ENCODE assay signal across 8 cellular contexts in genomic region chr1:218350909-218351616, GRCh38. TPM values are rescaled to one million over a fixed set of nuclear protein-coding genes. Genes with fewer than 3 reads are reported as not detected.
DNase-seq lines count a peak whose midpoint lies in the region; ATAC-seq, FAIRE-seq and TF ChIP-seq lines count a peak whose summit lies in the region.

No MANE protein-coding gene starts in this region.

- intact Hi-C loops in vagina (cut with DNase I): no loop called here

- peaks cover 4% of the 10 kb centered on the region for H3K4me1 ChIP-seq in vagina

- TF ChIP-seq POLR2A in GM18505 (IDR thresholded peaks at IDR 0.05; ENCODE audit: borderline replicate concordance, extremely low read depth, insufficient read depth, insufficient read length): no peak
- no peak for TF ChIP-seq POLR2A in vagina (IDR thresholded peaks at IDR 0.05)
- TF ChIP-seq POLR2A in GM12891 (IDR thresholded peaks at IDR 0.05; ENCODE audit: low read depth, low read length): no peak

- peak overlapping the region; percentile 16 to 35 for H3K4me3 ChIP-seq in vagina

- H3K36me3 ChIP-seq in vagina: no peaks in the 10 kb centered on the region

- no peaks in the 10 kb centered on the region for H3K27me3 ChIP-seq in vagina

- TF ChIP-seq CTCF in vagina (IDR thresholded peaks at IDR 0.05): no peak

- H3K9me3 ChIP-seq in vagina: no peaks in the 10 kb centered on the region

- peak; percentile 88 for DNase-seq in SKM-1 (lab: John Stamatoyannopoulos, UW; ENCODE audit: unreplicated experiment)
- peak; percentile 93 for DNase-seq in foreskin melanocyte
- no peak for DNase-seq in vagina (ENCODE audit: extremely low spot score in 2 of 2)
- no peak for DNase-seq in GM12891 (ENCODE audit: insufficient read length, low spot score)
- no peak for DNase-seq in NCI-H1436 (lab: John Stamatoyannopoulos, UW)
- no peak for DNase-seq in cortex of kidney (lab: John Stamatoyannopoulos, UW)

- peak; percentile 17 for ATAC-seq in GM18505 (IDR thresholded peaks at IDR 0.05; ENCODE audit: unreplicated experiment)
- peak; percentile 10 for ATAC-seq in HG02759 (IDR thresholded peaks at IDR 0.05; ENCODE audit: unreplicated experiment)

- peak overlapping the region; percentile 47 for H3K27ac ChIP-seq in vagina

- FAIRE-seq in GM12891 (lab: Jason Lieb, UNC): no peak

TF ChIP-seq in GM12891, 5 proteins besides CTCF, POLR2A, EP300 and RAD21:
- TF ChIP-seq TAF1 (IDR thresholded peaks at IDR 0.05; ENCODE audit: low read depth, low read length) (no peak), POU2F2 (IDR thresholded peaks at IDR 0.05; ENCODE audit: low read depth, low read length) (no peak), POLR2AphosphoS5 (IDR thresholded peaks at IDR 0.05; ENCODE audit: low read depth, low read length) (no peak), PAX5 (IDR thresholded peaks at IDR 0.05; ENCODE audit: insufficient read depth, low read length, severe bottlenecking) (no peak), SPI1 (IDR thresholded peaks at IDR 0.05; ENCODE audit: low read depth, low read length) (no peak)
TF ChIP-seq in GM12891: peak in this region for 0.

RNA-seq across cellular contexts. Expression of gene TGFB2, which starts 5.9 kb away (rescaled TPM):
- total RNA-seq in vagina: 16.9 TPM
- 0.28 TPM for polyA plus RNA-seq in GM12891 (2012; ENCODE audit: low read depth, missing spikeins)

Comparison
In these comparisons a context has a peak if more than half of its experiments do, and no peak if none do; other contexts are left out.
1. DNase-seq: peak in SKM-1 (single experiment) and foreskin melanocyte (single experiment); none in vagina (0 of 2), GM12891 (single experiment), NCI-H1436 (single experiment) and cortex of kidney (single experiment).